Comparison of ENCODE assay signal across 10 cellular contexts in genomic region chr5:76074487-76074886, GRCh38. TPM values are rescaled to one million over a fixed set of nuclear protein-coding genes. Genes with fewer than 3 reads are reported as not detected.
A peak's percentile ranks its signal among the peaks of the same experiment; 100 is the strongest.
DNase-seq lines count a peak whose midpoint lies in the region; ATAC-seq and TF ChIP-seq lines count a peak whose summit lies in the region.
"Had no signal": no experiment of that assay in that cellular context is flagged by ENCODE, and none has a peak within 500 bp of the region (broad histone marks: within the 10 kb centered on the region; RNA-seq: fewer than 3 reads in every experiment).

No MANE protein-coding gene starts in this region.

- DNase-seq in G401 (ENCODE audit: low spot score): peak; percentile 18
- peak in 2 of 7 donors; percentile 19 to 26 for DNase-seq in adrenal gland
- peak; percentile 9 for DNase-seq in medulla oblongata (ENCODE audit: extremely low spot score)
- no peak for DNase-seq in ecto neural progenitor cell (ENCODE audit: low spot score)
- DNase-seq: naive B cell had no signal

- ATAC-seq in GM21423 (IDR thresholded peaks at IDR 0.05; ENCODE audit: unreplicated experiment) (no peak), HG02763 (IDR thresholded peaks at IDR 0.05; ENCODE audit: unreplicated experiment) (no peak), GM21367 (IDR thresholded peaks at IDR 0.05; ENCODE audit: unreplicated experiment) (no peak)

- in situ Hi-C loops in G401 (cut with HindIII; ENCODE audit: low sequenced_read_pairs): no loop called here

- H3K27ac ChIP-seq in KMS-11: no peak overlapping the region
- H3K27ac ChIP-seq in adrenal gland: no peak overlapping the region
- H3K27ac ChIP-seq: cardiac muscle cell had no signal

- H3K4me1 ChIP-seq in KMS-11 (ENCODE audit: low read depth, poor library complexity, severe bottlenecking) (no peaks in the 10 kb centered on the region), adrenal gland (replicated peaks in 1 of 2) (no peaks in the 10 kb centered on the region)

- H2AFZ ChIP-seq in KMS-11 (ENCODE audit: low read depth): no peak overlapping the region

- no peaks in the 10 kb centered on the region for H3K79me2 ChIP-seq in KMS-11 (ENCODE audit: insufficient read depth, low read depth)

- H4K20me1 ChIP-seq in KMS-11 (ENCODE audit: insufficient read depth): no peaks in the 10 kb centered on the region

- H3K9me3 ChIP-seq in adrenal gland (replicated peaks in 1 of 3): no peaks in the 10 kb centered on the region

- intact Hi-C loops in adrenal gland (cut with DNase I): no loop called here

- H3K9ac ChIP-seq in KMS-11: no peak overlapping the region

- H3K27me3 ChIP-seq in KMS-11 (ENCODE audit: insufficient read depth, low read depth) (no peaks in the 10 kb centered on the region), adrenal gland (peaks cover 12% of the 10 kb centered on the region)

- H3K4me2 ChIP-seq in KMS-11: no peak overlapping the region

- no peaks in the 10 kb centered on the region for H3K36me3 ChIP-seq in KMS-11 (ENCODE audit: insufficient read depth)
- no peaks in the 10 kb centered on the region for H3K36me3 ChIP-seq in adrenal gland (replicated peaks in 1 of 2)
- H3K36me3 ChIP-seq: cardiac muscle cell had no signal

- TF ChIP-seq POLR2A in adrenal gland (IDR thresholded peaks at IDR 0.05): no peak

- H3K4me3 ChIP-seq in KMS-11 (IDR thresholded peaks at IDR 0.05; ENCODE audit: insufficient read depth, low read depth, low read length) (no peak overlapping the region), adrenal gland (no peak overlapping the region)
- H3K4me3 ChIP-seq: cardiac muscle cell had no signal

- TF ChIP-seq CTCF in KMS-11 (conservative IDR thresholded peaks at IDR 0.05; ENCODE audit: low read depth, low read length) (peak; percentile 75), adrenal gland (IDR thresholded peaks at IDR 0.05) (peak; percentile 33 to 68 (median 54))

- WGBS in adrenal gland, 4 donors: 42 to 51% (median 45%) methylated on average over 2 of the region's 2 CpGs

RNA-seq across cellular contexts. Expression of gene SV2C, which starts 8.7 kb away (rescaled TPM):
- total RNA-seq in G401 (2014; rRNA removed; shearing (Covaris generic)): 0.43 and 0.85 TPM in 2 replicates
- total RNA-seq in adrenal gland: under 1 TPM in 7 of 8 donors, not detected in 1; under 0.01 to 0.96 (median 0.19) TPM
- under 1 TPM; under 0.01 to 0.46 (median 0.07) TPM for polyA plus RNA-seq in adrenal gland
